8 cellular contexts compared by ENCODE assay signal in genomic region chr2:195656131-195656858, GRCh38. TPM values are rescaled to one million over a fixed set of nuclear protein-coding genes. Genes with fewer than 3 reads are reported as not detected.
DNase-seq lines count a peak whose midpoint lies in the region; ATAC-seq and TF ChIP-seq lines count a peak whose summit lies in the region.

No MANE protein-coding gene starts in this region.

- H3K9me2 ChIP-seq in Karpas-422 (replicated peaks; ENCODE audit: insufficient read depth, low read length) = no peaks in the 10 kb centered on the region

- TF ChIP-seq CTCF in body of pancreas (IDR thresholded peaks at IDR 0.05) = no peak

- H3K27ac ChIP-seq in CD8-positive, alpha-beta memory T cell (ENCODE audit: low read depth, low read length) = peak overlapping the region; percentile 98
- H3K27ac ChIP-seq in Karpas-422 (ENCODE audit: low read length) (peak overlapping the region; percentile 98), body of pancreas (peak overlapping the region; percentile 82 to 100 (median 98))

- H3K36me3 Mint-ChIP-seq in CD8-positive, alpha-beta memory T cell = peaks cover 4 to 22% (median 6%) of the 10 kb centered on the region in 3 donors

- H3K27me3 Mint-ChIP-seq in CD8-positive, alpha-beta memory T cell = peaks cover 0 to 9% of the 10 kb centered on the region in 2 donors

- peak overlapping the region; percentile 96 to 100 (median 99) for H3K27ac Mint-ChIP-seq in CD8-positive, alpha-beta memory T cell

- POLR2A ChIA-PET in CD8-positive, alpha-beta memory T cell (lab: Charles Lee) = interaction anchor here (0.8 to 4.6 kb wide), 12 partner anchors 13 to 520 kb away, joined by 3 to 72 read pairs (median 4); partner anchors contain the start of gene DNAH7

- peak overlapping the region; percentile 88 for H3K4me2 ChIP-seq in Karpas-422 (ENCODE audit: low read depth, low read length, poor library complexity, severe bottlenecking)

- no peaks in the 10 kb centered on the region for H3K9me3 ChIP-seq in CD8-positive, alpha-beta memory T cell (ENCODE audit: low read length)
- H3K9me3 ChIP-seq in Karpas-422 (ENCODE audit: low read length) (no peaks in the 10 kb centered on the region), body of pancreas (no peaks in the 10 kb centered on the region)

- intact Hi-C loops in body of pancreas (cut with DNase I) = no loop called here

- DNase-seq in CD8-positive, alpha-beta memory T cell = peak in 1 of 5 donors; percentile 11
- DNase-seq in Karpas-422 = no peak
- DNase-seq in body of pancreas = peak in 3 of 4 donors; percentile 14 to 27 (median 18)
- peak; percentile 58 for DNase-seq in midbrain (lab: John Stamatoyannopoulos, UW)
- no peak for DNase-seq in germinal center (ENCODE audit: low spot score)

- peaks cover 6% of the 10 kb centered on the region for H3K36me3 ChIP-seq in CD8-positive, alpha-beta memory T cell (ENCODE audit: insufficient read depth, low read length)
- peaks cover 16% of the 10 kb centered on the region for H3K36me3 ChIP-seq in Karpas-422 (ENCODE audit: insufficient read depth, low read length)
- no peaks in the 10 kb centered on the region for H3K36me3 ChIP-seq in body of pancreas (replicated peaks in 1 of 2; ENCODE audit: insufficient read depth in 1 of 2, low read depth in 2 of 2)

- H3K4me1 Mint-ChIP-seq in CD8-positive, alpha-beta memory T cell = peaks cover 32 to 37% (median 36%) of the 10 kb centered on the region in 3 donors

- peaks cover 12% of the 10 kb centered on the region for H3K4me1 ChIP-seq in CD8-positive, alpha-beta memory T cell (ENCODE audit: insufficient read depth, low read length)
- H3K4me1 ChIP-seq in Karpas-422 (ENCODE audit: low read length) (peaks cover 80% of the 10 kb centered on the region), body of pancreas (peaks cover 27% of the 10 kb centered on the region)

- H3K4me3 Mint-ChIP-seq in CD8-positive, alpha-beta memory T cell = peak overlapping the region; percentile 95 to 100 (median 99)

- H3K27me3 ChIP-seq in CD8-positive, alpha-beta memory T cell (ENCODE audit: insufficient read depth, low read length, poor library complexity, severe bottlenecking) = no peaks in the 10 kb centered on the region
- H3K27me3 ChIP-seq in Karpas-422 (ENCODE audit: low read length) (no peaks in the 10 kb centered on the region), body of pancreas (no peaks in the 10 kb centered on the region)

- H3K9me3 Mint-ChIP-seq in CD8-positive, alpha-beta memory T cell = peaks cover 0 to 3% (median 0%) of the 10 kb centered on the region in 5 donors

- ATAC-seq in body of pancreas (no peak), GM21825 (IDR thresholded peaks at IDR 0.05; ENCODE audit: unreplicated experiment) (no peak), GM18505 (IDR thresholded peaks at IDR 0.05; ENCODE audit: unreplicated experiment) (no peak), HG02678 (IDR thresholded peaks at IDR 0.05; ENCODE audit: unreplicated experiment) (no peak)

- WGBS in body of pancreas, 2 donors = 26 to 27% methylated on average over 20 of the region's 20 CpGs

- TF ChIP-seq POLR2A in body of pancreas (IDR thresholded peaks at IDR 0.05) (no peak), GM18505 (IDR thresholded peaks at IDR 0.05; ENCODE audit: borderline replicate concordance, extremely low read depth, insufficient read depth, insufficient read length) (no peak)

- no peak overlapping the region for H2AFZ ChIP-seq in Karpas-422 (ENCODE audit: low read length)

- H4K20me1 ChIP-seq in Karpas-422 (ENCODE audit: insufficient read depth, low read depth, low read length) = no peaks in the 10 kb centered on the region

- H3K79me2 ChIP-seq in Karpas-422 (ENCODE audit: low read length) = peaks cover 30% of the 10 kb centered on the region

- H3K9ac ChIP-seq in Karpas-422 (ENCODE audit: low read length) = peak overlapping the region; percentile 99

- CTCF ChIA-PET in CD8-positive, alpha-beta memory T cell (lab: Charles Lee) = interaction anchor here (0.8 to 5.5 kb wide), 8 partner anchors 10 to 162 kb away, joined by 3 to 120 read pairs (median 4); no protein-coding TSS in a partner anchor

- H3K4me3 ChIP-seq in CD8-positive, alpha-beta memory T cell (ENCODE audit: low read length) = peak overlapping the region; percentile 81
- H3K4me3 ChIP-seq in Karpas-422 (ENCODE audit: low read length) = peak overlapping the region; percentile 80
- peak overlapping the region in 1 of 2 donors; percentile 2 for H3K4me3 ChIP-seq in body of pancreas

RNA-seq across cellular contexts. Expression of gene SLC39A10, which starts 0.7 kb away (rescaled TPM):
- 10 to 100 TPM; 22.2 to 23.6 TPM for total RNA-seq in CD8-positive, alpha-beta memory T cell
- polyA plus RNA-seq in CD8-positive, alpha-beta memory T cell = 11.3 TPM
- 55.1 and 112 TPM in 2 replicates for total RNA-seq in Karpas-422 (2014; rRNA removed; shearing (Covaris generic); ENCODE audit: low replicate concordance)
- 10 to 100 TPM; 17.8 to 18.7 TPM for total RNA-seq in body of pancreas

Comparison
In these comparisons a context has a peak if more than half of its experiments do, and no peak if none do; other contexts are left out.
1. DNase-seq: peak in body of pancreas (3 of 4) and midbrain (single experiment); none in Karpas-422 (single experiment) and germinal center (single experiment).
2. Peak in every context shown above with its lines, with median percentiles within 50 percentile points of each other: H3K27ac ChIP-seq.